19 cellular contexts compared by ENCODE assay signal in genomic region chr13:41460930-41461329, GRCh38. TPM values are rescaled to one million over a fixed set of nuclear protein-coding genes. Genes with fewer than 3 reads are reported as not detected.
DNase-seq lines count a peak whose midpoint lies in the region; ATAC-seq and TF ChIP-seq lines count a peak whose summit lies in the region.
"Had no signal": no experiment of that assay in that cellular context is flagged by ENCODE, and none has a peak within 500 bp of the region (broad histone marks: within the 10 kb centered on the region; RNA-seq: fewer than 3 reads in every experiment).

No MANE protein-coding gene starts in this region.

- peaks cover 51% of the 10 kb centered on the region for H3K36me3 Mint-ChIP-seq in T-helper 2 cell treated with Interferon-gamma antibody and Interleukin-4, amounts not matched to agents 5 μg/mL and 100 μg/mL, for 36 hours (ENCODE audit: low read depth)
- H3K36me3 Mint-ChIP-seq in activated naive CD8-positive, alpha-beta T cell treated with anti-CD3 and anti-CD28 coated beads for 36 hours, result peaks cover 57% of the 10 kb centered on the region
- H3K36me3 Mint-ChIP-seq in stimulated activated naive B cell treated with anti-CD40 and anti-IgM and Interleukin-4, amounts not matched to agents 10 μg/mL and 1 μg/mL and 100 μg/mL, for 72 hours, result peaks cover 3 to 12% of the 10 kb centered on the region in 2 donors

- H4K8ac ChIP-seq in neuronal stem cell (ENCODE audit: low read depth, low read length), result no peak overlapping the region

- H3K27ac ChIP-seq in DOHH2 (ENCODE audit: low read depth, low read length), result peak overlapping the region; percentile 94
- no peak overlapping the region for H3K27ac ChIP-seq in neuronal stem cell (replicated peaks; ENCODE audit: low read length)
- H3K27ac ChIP-seq: ovary had no signal

- H4K20me1 ChIP-seq in DOHH2 (ENCODE audit: control insufficient read depth, insufficient read depth, low read depth, low read length), result no peaks in the 10 kb centered on the region

- H2BK5ac ChIP-seq in neuronal stem cell (ENCODE audit: low read length), result no peak overlapping the region

- H3K4me3 ChIP-seq in DOHH2 (ENCODE audit: low read length) (peak overlapping the region; percentile 87), neuronal stem cell (ENCODE audit: low read length in 2 of 2) (no peak overlapping the region)
- H3K4me3 ChIP-seq: ovary had no signal

- H3K4me1 ChIP-seq in DOHH2 (ENCODE audit: control insufficient read depth, low read length), result peaks cover 79% of the 10 kb centered on the region
- peaks cover 2 to 7% of the 10 kb centered on the region in 2 donors for H3K4me1 ChIP-seq in neuronal stem cell (ENCODE audit: control insufficient read depth in 2 of 2, insufficient read depth in 1 of 2, low read depth in 1 of 2, low read length in 2 of 2)

- DNase-seq in T-helper 2 cell treated with Interferon-gamma antibody and Interleukin-4, amounts not matched to agents 5 μg/mL and 100 μg/mL, for 36 hours (ENCODE audit: low spot score), result no peak
- DNase-seq in T-helper 2 cell (no peak), pons (ENCODE audit: low spot score) (peak; percentile 19), NCI-H1105 treated with DMSO at 0.1 percent for 48 hours (lab: John Stamatoyannopoulos, UW) (no peak), neuronal stem cell (ENCODE audit: low spot score) (no peak)
- no peak for DNase-seq in activated naive CD8-positive, alpha-beta T cell treated with anti-CD3 and anti-CD28 coated beads for 36 hours
- DNase-seq in stimulated activated naive B cell treated with anti-CD40 and anti-IgM and Interleukin-4, amounts not matched to agents 10 μg/mL and 1 μg/mL and 100 μg/mL, for 72 hours, result no peak
- DNase-seq: activated CD4-positive, alpha-beta T cell treated with anti-CD3 and anti-CD28 coated beads for 1 hour; activated effector memory CD4-positive, alpha-beta T cell treated with anti-CD3 and anti-CD28 coated beads, Interleukin-2, amount 50 U/mL, for 16 hours; caudate nucleus; COR-L47; GF-D8; midbrain; NCI-H187; NCI-H524; OCI-M1; ovary; stimulated activated CD4-positive, alpha-beta T cell treated with anti-CD3 and anti-CD28 coated beads, Interleukin-12 subunit alpha, Interleukin-12 subunit beta, amount 100 ng/mL, for 4 hours had no signal

- no peak overlapping the region for H3K18ac ChIP-seq in neuronal stem cell (ENCODE audit: low read length)

- no peaks in the 10 kb centered on the region for H3K9me2 ChIP-seq in DOHH2 (replicated peaks; ENCODE audit: control insufficient read depth, low read length)

- peaks cover 12% of the 10 kb centered on the region for H3K27me3 ChIP-seq in DOHH2 (ENCODE audit: control insufficient read depth, low read length)
- H3K27me3 ChIP-seq in neuronal stem cell (ENCODE audit: control insufficient read depth in 3 of 3, insufficient read depth in 3 of 3, low read depth in 1 of 3, low read length in 3 of 3), result peaks cover 16 to 34% (median 33%) of the 10 kb centered on the region in 3 experiments
- H3K27me3 ChIP-seq: ovary had no signal

- H3K4me2 ChIP-seq in DOHH2 (ENCODE audit: low read length) (peak overlapping the region; percentile 94), neuronal stem cell (ENCODE audit: insufficient read depth, low read length, poor library complexity, severe bottlenecking) (no peak overlapping the region)

- H2AK5ac ChIP-seq in neuronal stem cell (ENCODE audit: low read depth, low read length), result no peak overlapping the region

- H3K4ac ChIP-seq in neuronal stem cell (ENCODE audit: low read length), result no peak overlapping the region

- WGBS in neuronal stem cell (ENCODE audit: extremely low coverage in 2 of 2, insufficient read length in 2 of 2, insufficient replicate concordance in 1 of 2), 2 donors, result no CpG with 5 or more reads among the region's 2 CpGs

- ATAC-seq in stimulated activated naive B cell treated with anti-CD40 and anti-IgM and Interleukin-4, amounts not matched to agents 10 μg/mL and 1 μg/mL and 100 μg/mL, for 72 hours (replicated peaks), result no peak

- no peaks in the 10 kb centered on the region for H3K9me3 Mint-ChIP-seq in T-helper 2 cell treated with Interferon-gamma antibody and Interleukin-4, amounts not matched to agents 5 μg/mL and 100 μg/mL, for 36 hours
- peaks cover 2% of the 10 kb centered on the region for H3K9me3 Mint-ChIP-seq in activated naive CD8-positive, alpha-beta T cell treated with anti-CD3 and anti-CD28 coated beads for 36 hours
- no peaks in the 10 kb centered on the region for H3K9me3 Mint-ChIP-seq in stimulated activated naive B cell treated with anti-CD40 and anti-IgM and Interleukin-4, amounts not matched to agents 10 μg/mL and 1 μg/mL and 100 μg/mL, for 72 hours

- no peak for TF ChIP-seq CTCF in DOHH2 (IDR thresholded peaks at IDR 0.05; ENCODE audit: low read depth, low read length, poor library complexity, severe bottlenecking)

- H4K91ac ChIP-seq in neuronal stem cell (ENCODE audit: low read depth, low read length, poor library complexity), result no peak overlapping the region

- peaks cover 11% of the 10 kb centered on the region for H3K27me3 Mint-ChIP-seq in T-helper 2 cell treated with Interferon-gamma antibody and Interleukin-4, amounts not matched to agents 5 μg/mL and 100 μg/mL, for 36 hours (ENCODE audit: low read depth)
- H3K27me3 Mint-ChIP-seq in activated naive CD8-positive, alpha-beta T cell treated with anti-CD3 and anti-CD28 coated beads for 36 hours, result peaks cover 3% of the 10 kb centered on the region
- H3K27me3 Mint-ChIP-seq in stimulated activated naive B cell treated with anti-CD40 and anti-IgM and Interleukin-4, amounts not matched to agents 10 μg/mL and 1 μg/mL and 100 μg/mL, for 72 hours, result peaks cover 23 to 38% of the 10 kb centered on the region in 2 donors

- H3F3A ChIP-seq in DOHH2 (ENCODE audit: control insufficient read depth, insufficient read depth), result peaks cover 50% of the 10 kb centered on the region

- no peak overlapping the region for H3K14ac ChIP-seq in neuronal stem cell (ENCODE audit: low read length)

- peaks cover 73% of the 10 kb centered on the region for H3K79me2 ChIP-seq in DOHH2 (ENCODE audit: control insufficient read depth, low read length)

- peak overlapping the region; percentile 95 for H3K4me3 Mint-ChIP-seq in T-helper 2 cell treated with Interferon-gamma antibody and Interleukin-4, amounts not matched to agents 5 μg/mL and 100 μg/mL, for 36 hours
- H3K4me3 Mint-ChIP-seq in activated naive CD8-positive, alpha-beta T cell treated with anti-CD3 and anti-CD28 coated beads for 36 hours, result peak overlapping the region; percentile 91
- no peak overlapping the region for H3K4me3 Mint-ChIP-seq in stimulated activated naive B cell treated with anti-CD40 and anti-IgM and Interleukin-4, amounts not matched to agents 10 μg/mL and 1 μg/mL and 100 μg/mL, for 72 hours

- peak overlapping the region; percentile 89 for H3K27ac Mint-ChIP-seq in T-helper 2 cell treated with Interferon-gamma antibody and Interleukin-4, amounts not matched to agents 5 μg/mL and 100 μg/mL, for 36 hours
- peak overlapping the region; percentile 96 for H3K27ac Mint-ChIP-seq in activated naive CD8-positive, alpha-beta T cell treated with anti-CD3 and anti-CD28 coated beads for 36 hours
- H3K27ac Mint-ChIP-seq in stimulated activated naive B cell treated with anti-CD40 and anti-IgM and Interleukin-4, amounts not matched to agents 10 μg/mL and 1 μg/mL and 100 μg/mL, for 72 hours, result no peak overlapping the region

- H3K4me1 Mint-ChIP-seq in T-helper 2 cell treated with Interferon-gamma antibody and Interleukin-4, amounts not matched to agents 5 μg/mL and 100 μg/mL, for 36 hours (ENCODE audit: low read depth), result peaks cover 69% of the 10 kb centered on the region
- H3K4me1 Mint-ChIP-seq in activated naive CD8-positive, alpha-beta T cell treated with anti-CD3 and anti-CD28 coated beads for 36 hours, result peaks cover 64% of the 10 kb centered on the region
- peaks cover 46 to 69% of the 10 kb centered on the region in 2 donors for H3K4me1 Mint-ChIP-seq in stimulated activated naive B cell treated with anti-CD40 and anti-IgM and Interleukin-4, amounts not matched to agents 10 μg/mL and 1 μg/mL and 100 μg/mL, for 72 hours

- H2BK12ac ChIP-seq in neuronal stem cell (ENCODE audit: low read length), result no peak overlapping the region

- H3K23ac ChIP-seq in neuronal stem cell (ENCODE audit: low read depth, low read length, poor library complexity), result no peak overlapping the region

- H3K9ac ChIP-seq in neuronal stem cell (ENCODE audit: low read depth, low read length, poor library complexity), result no peak overlapping the region

- no peak overlapping the region for H2BK120ac ChIP-seq in neuronal stem cell (ENCODE audit: low read depth, low read length)

- no peak overlapping the region for H2AFZ ChIP-seq in neuronal stem cell (ENCODE audit: low read length)

- H2BK15ac ChIP-seq in neuronal stem cell (ENCODE audit: low read length), result no peak overlapping the region

- H3K36me3 ChIP-seq in DOHH2 (ENCODE audit: control insufficient read depth, low read length) (peaks cover 78% of the 10 kb centered on the region), neuronal stem cell (replicated peaks in 1 of 2; ENCODE audit: control insufficient read depth in 2 of 2, insufficient read depth in 2 of 2, low read length in 2 of 2) (no peaks in the 10 kb centered on the region)
- H3K36me3 ChIP-seq: ovary had no signal

- H3K79me1 ChIP-seq in neuronal stem cell (ENCODE audit: low read depth, low read length), result no peaks in the 10 kb centered on the region

- H3K9me3 ChIP-seq in DOHH2 (ENCODE audit: control insufficient read depth, insufficient read depth, low read length) (no peaks in the 10 kb centered on the region), neuronal stem cell (replicated peaks in 1 of 2; ENCODE audit: control insufficient read depth in 2 of 2, insufficient read depth in 1 of 2, low read depth in 1 of 2, low read length in 2 of 2) (no peaks in the 10 kb centered on the region)
- H3K9me3 ChIP-seq: ovary had no signal

RNA-seq across cellular contexts. Expression of gene RGCC, which starts 3.6 kb away (rescaled TPM):
- 100 to 1,000 TPM; 111 to 117 TPM for total RNA-seq in activated naive CD8-positive, alpha-beta T cell treated with anti-CD3 and anti-CD28 coated beads for 36 hours
- polyA plus RNA-seq in neuronal stem cell (2013, experiment 1 of 2), result 0.20 TPM
- polyA plus RNA-seq in neuronal stem cell (2013, experiment 2 of 2), result 0.21 TPM

Comparison
In these comparisons a context has a peak if more than half of its experiments do, and no peak if none do; other contexts are left out.
1. H3K4me3 Mint-ChIP-seq: peak in T-helper 2 cell treated with Interferon-gamma antibody and Interleukin-4, amounts not matched to agents 5 μg/mL and 100 μg/mL, for 36 hours (single experiment) and activated naive CD8-positive, alpha-beta T cell treated with anti-CD3 and anti-CD28 coated beads for 36 hours (single experiment); none in stimulated activated naive B cell treated with anti-CD40 and anti-IgM and Interleukin-4, amounts not matched to agents 10 μg/mL and 1 μg/mL and 100 μg/mL, for 72 hours (0 of 2).